Comparison of ENCODE assay signal across 16 cellular contexts in the genomic region with DNA sequence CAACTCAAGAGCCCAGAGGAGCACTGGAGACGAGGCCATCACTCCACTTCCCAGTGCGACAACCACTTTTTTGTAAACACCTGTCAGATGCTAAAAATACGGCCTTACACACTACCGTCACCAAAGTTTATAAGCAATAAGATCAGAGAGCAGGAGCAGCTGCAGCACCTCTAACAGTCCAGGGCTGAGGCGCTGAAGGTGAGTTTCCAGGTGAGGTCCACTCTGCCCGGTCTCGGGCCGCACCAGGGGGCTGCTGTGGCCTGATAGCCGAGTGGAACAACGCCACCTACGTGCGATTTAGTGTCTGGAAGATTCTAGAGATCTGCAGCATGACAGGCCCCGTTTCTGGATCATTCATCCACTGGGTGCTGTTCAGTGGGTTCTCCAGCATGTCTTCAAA. TPM values are rescaled to one million over a fixed set of nuclear protein-coding genes. Genes with fewer than 3 reads are reported as not detected.
A peak's percentile ranks its signal among the peaks of the same experiment; 100 is the strongest.
DNase-seq lines count a peak whose midpoint lies in the region; ATAC-seq, FAIRE-seq and TF ChIP-seq lines count a peak whose summit lies in the region.
"Had no signal": no experiment of that assay in that cellular context is flagged by ENCODE, and none has a peak within 500 bp of the region (broad histone marks: within the 10 kb centered on the region; RNA-seq: fewer than 3 reads in every experiment).

No MANE protein-coding gene starts in this region.

- TF ChIP-seq POLR2A in K562 (conservative IDR thresholded peaks at IDR 0.05): no peak

- peak; percentile 52 for FAIRE-seq in K562 (lab: Jason Lieb, UNC)
- FAIRE-seq: GM12878 had no signal

- H3K27me3 ChIP-seq in K562 (ENCODE audit: control insufficient read depth in 2 of 2, insufficient read depth in 2 of 2, low read length in 2 of 2): no peaks in the 10 kb centered on the region
- H3K27me3 ChIP-seq in psoas muscle (ENCODE audit: insufficient read depth in 3 of 3, low read length in 2 of 3): no peaks in the 10 kb centered on the region
- H3K27me3 ChIP-seq: BLaER1 treated with 17β-estradiol and CSF1 and Interleukin-3, amounts not matched to agents 10 nM and 100 nM had no signal

- H3K36me3 Mint-ChIP-seq in glutamatergic neuron (ENCODE audit: unreplicated experiment): peaks cover 11% of the 10 kb centered on the region

- in situ Hi-C loops in K562 (cut with MboI): no loop called here

- H4K20me1 ChIP-seq in OCI-LY7 (ENCODE audit: insufficient read depth, low read length) (no peaks in the 10 kb centered on the region), K562 (replicated peaks; ENCODE audit: control insufficient read depth, insufficient read depth, low read length) (peaks cover 42% of the 10 kb centered on the region; the same call in 1 of the 2 replicates)

- H3K4me2 ChIP-seq in OCI-LY7 (ENCODE audit: low read length): no peak overlapping the region
- no peak overlapping the region for H3K4me2 ChIP-seq in K562 (ENCODE audit: insufficient read depth, low read length)
- H3K4me2 ChIP-seq: BLaER1 treated with 17β-estradiol and CSF1 and Interleukin-3, amounts not matched to agents 10 nM and 100 nM had no signal

- no peak overlapping the region for H3K4me3 Mint-ChIP-seq in glutamatergic neuron (ENCODE audit: unreplicated experiment)
- H3K4me3 Mint-ChIP-seq: B cell; CD8-positive, alpha-beta T cell; H9 had no signal

- no peak overlapping the region for H2AFZ ChIP-seq in OCI-LY7 (ENCODE audit: low read length)
- H2AFZ ChIP-seq in K562 (ENCODE audit: low read depth, low read length): no peak overlapping the region

- WGBS in K562 (ENCODE audit: insufficient coverage, low coverage, missing lambda C conversion rate): 96% methylated on average over 13 of the region's 13 CpGs
- 70 to 86% (median 78%) methylated on average over 13 of the region's 13 CpGs for WGBS in psoas muscle, 3 donors

- no peaks in the 10 kb centered on the region for H3K9me2 ChIP-seq in OCI-LY7 (ENCODE audit: insufficient read depth, low read length)

- ATAC-seq in K562 (no peak), psoas muscle (peak; percentile 43 to 76 (median 64)), HG02973 (IDR thresholded peaks at IDR 0.05; ENCODE audit: unreplicated experiment) (no peak)
- ATAC-seq: CD8-positive, alpha-beta T cell; GM12878 had no signal

- H3K9me3 ChIP-seq in OCI-LY7 (ENCODE audit: low read length): no peaks in the 10 kb centered on the region
- no peaks in the 10 kb centered on the region for H3K9me3 ChIP-seq in K562 (replicated peaks; ENCODE audit: control insufficient read depth, insufficient read depth, low read depth, low read length)
- H3K9me3 ChIP-seq in psoas muscle: no peaks in the 10 kb centered on the region

- H3K36me3 ChIP-seq in OCI-LY7 (ENCODE audit: insufficient read depth, low read length) (peaks cover 54% of the 10 kb centered on the region), K562 (ENCODE audit: control insufficient read depth, insufficient read depth, low read length) (peaks cover 96% of the 10 kb centered on the region), psoas muscle (ENCODE audit: insufficient read depth in 1 of 2, low read depth in 1 of 2) (peaks cover 3 to 98% of the 10 kb centered on the region in 2 donors)

- H3K9ac ChIP-seq in K562 (ENCODE audit: insufficient read depth in 1 of 2, low read depth in 2 of 2, low read length in 2 of 2): no peak overlapping the region

- H3K9me1 ChIP-seq in K562 (ENCODE audit: control insufficient read depth, insufficient read depth, low read length): peaks cover 3% of the 10 kb centered on the region

- H3K4me1 ChIP-seq in OCI-LY7 (ENCODE audit: insufficient read depth, low read length, poor library complexity, severe bottlenecking) (no peaks in the 10 kb centered on the region), K562 (replicated peaks in 1 of 2; ENCODE audit: control insufficient read depth in 2 of 2, insufficient read depth in 2 of 2, low read length in 2 of 2) (peaks cover 0 to 45% of the 10 kb centered on the region in 2 experiments; a peak in 1 of 5 replicates), psoas muscle (peaks cover 31% of the 10 kb centered on the region)

- CTCF ChIA-PET in OCI-LY7 (lab: Charles Lee; ENCODE audit: unreplicated experiment): no interaction called here
- CTCF ChIA-PET in K562 (lab: Yijun Ruan, JAX; ENCODE audit: low intra/inter-chr PET ratio): no interaction called here

- H3K79me2 ChIP-seq in OCI-LY7 (ENCODE audit: insufficient read depth, low read depth, low read length) (no peaks in the 10 kb centered on the region), K562 (ENCODE audit: control insufficient read depth, insufficient read depth, low read length) (peaks cover 79% of the 10 kb centered on the region)

- no peak overlapping the region for H3K4me3 ChIP-seq in OCI-LY7 (ENCODE audit: low read depth, low read length, poor library complexity, severe bottlenecking)
- H3K4me3 ChIP-seq in K562: no peak overlapping the region
- H3K4me3 ChIP-seq in psoas muscle: no peak overlapping the region
- H3K4me3 ChIP-seq: BLaER1 treated with 17β-estradiol and CSF1 and Interleukin-3, amounts not matched to agents 10 nM and 100 nM; GM12878 had no signal

- peaks cover 2% of the 10 kb centered on the region for H3K27me3 Mint-ChIP-seq in glutamatergic neuron (ENCODE audit: unreplicated experiment)
- H3K27me3 Mint-ChIP-seq: B cell had no signal

- 0 out of 2 replicates have a peak, but pooled peaks have one; percentile 15 for TF ChIP-seq CTCF in OCI-LY7 (conservative IDR thresholded peaks at IDR 0.05; ENCODE audit: low read length)
- 0 out of 6 replicates have a peak, but pooled peaks of 1 of the 3 experiments have one; percentile 1 for TF ChIP-seq CTCF in K562 (IDR thresholded peaks at IDR 0.05 in 2 of 3, conservative IDR thresholded peaks at IDR 0.05 in 1 of 3; ENCODE audit: insufficient read depth in 2 of 3, low read depth in 1 of 3, low read length in 3 of 3)
- TF ChIP-seq CTCF in psoas muscle (IDR thresholded peaks at IDR 0.05): no peak
- no peak for TF ChIP-seq CTCF in glutamatergic neuron (IDR thresholded peaks at IDR 0.05; ENCODE audit: partially characterized antibody, unreplicated experiment)

- no peak for TF ChIP-seq EP300 in K562 (IDR thresholded peaks at IDR 0.05; ENCODE audit: low read length)

- intact Hi-C loops in OCI-LY7 (cut with micrococcal nuclease; ENCODE audit: unreplicated experiment) (no loop called here), K562 (cut with micrococcal nuclease) (no loop called here), psoas muscle (cut with DNase I) (no loop called here)

- BruUV-seq in OCI-LY7 (replicated peaks; lab: Mats Ljungman, UMichigan) (no TSS peak), K562 (replicated peaks; lab: Mats Ljungman, UMichigan) (TSS peak; percentile 47)

- H3K27ac ChIP-seq in OCI-LY7 (ENCODE audit: low read depth, low read length, poor library complexity, severe bottlenecking) (no peak overlapping the region), K562 (ENCODE audit: extremely low read depth, low read depth, low read length) (no peak overlapping the region), psoas muscle (peak overlapping the region; percentile 84)
- H3K27ac ChIP-seq: BLaER1 treated with 17β-estradiol and CSF1 and Interleukin-3, amounts not matched to agents 10 nM and 100 nM had no signal

- peaks cover 10% of the 10 kb centered on the region for H3K9me3 Mint-ChIP-seq in glutamatergic neuron (ENCODE audit: unreplicated experiment)
- H3K9me3 Mint-ChIP-seq: CD8-positive, alpha-beta T cell had no signal

- DNase-seq in OCI-LY7 (ENCODE audit: low spot score) (no peak), K562 (ENCODE audit: extremely low read depth in 1 of 4, low spot score in 3 of 4) (no peak), psoas muscle (peak in 1 of 2 donors; percentile 48), glutamatergic neuron (no peak), NCI-H510A treated with DMSO at 0.1 percent for 48 hours (lab: John Stamatoyannopoulos, UW) (no peak)
- DNase-seq: CD8-positive, alpha-beta T cell; DMS 273 treated with DMSO at 0.1 percent for 48 hours; DMS53; DND-41; EL; GOT3; H9 had no signal

- POLR2A ChIA-PET in OCI-LY7 (lab: Charles Lee) (no interaction called here), K562 (lab: Yijun Ruan, JAX) (interaction anchor here (2.7 kb wide), 1 partner anchor 11 kb away, joined by 16 read pairs; no protein-coding TSS in a partner anchor)

- no peak for TF ChIP-seq RAD21 in K562 (CRISPR knock-in tag; conservative IDR thresholded peaks at IDR 0.05 in 1 of 2, IDR thresholded peaks at IDR 0.05 in 1 of 2)

- H3K27ac Mint-ChIP-seq in glutamatergic neuron (ENCODE audit: unreplicated experiment): no peak overlapping the region
- H3K27ac Mint-ChIP-seq: B cell; CD8-positive, alpha-beta T cell had no signal

- H3K4me1 Mint-ChIP-seq in glutamatergic neuron (ENCODE audit: low read depth, unreplicated experiment): no peaks in the 10 kb centered on the region
- H3K4me1 Mint-ChIP-seq: B cell, H9 had no signal

RNA-seq across cellular contexts. Expression of gene CAMSAP1, which starts 25.8 kb away (rescaled TPM):
- 20.1 and 30.4 TPM in 2 replicates for total RNA-seq in OCI-LY7 (2014; rRNA removed; shearing (Covaris generic))
- 33.0 and 39.2 TPM in 2 replicates for total RNA-seq in OCI-LY7 (2022)
- total RNA-seq in K562 (2011; cell fraction: chromatin; rRNA removed; ENCODE audit: low replicate concordance): 40.9 and 68.9 TPM in 2 replicates
- 21.5 and 22.4 TPM in 2 replicates for total RNA-seq in K562 (2011; cell fraction: nucleolus; rRNA removed)
- 36.1 and 42.5 TPM in 2 replicates for total RNA-seq in K562 (2011; cell fraction: nucleoplasm; rRNA removed)
- total RNA-seq in K562 (2014; rRNA removed): 18.1 and 23.4 TPM in 2 replicates
- total RNA-seq in K562 (2014; rRNA removed; fragmentation: Illumina TruSeq; extraction: Trizol): 14.3 TPM in 2 replicates
- 13.9 and 15.7 TPM in 2 replicates for total RNA-seq in K562 (2015; rRNA removed; fragmentation: Illumina TruSeq; extraction: Trizol)
- 28.8 and 32.8 TPM in 2 replicates for total RNA-seq in K562 (2021)
- 6.3 and 6.9 TPM in 2 replicates for polyA plus RNA-seq in K562 (2011; rRNA removed)
- 6.3 and 8.3 TPM in 2 replicates for polyA plus RNA-seq in K562 (2011; cell fraction: cytosol; rRNA removed)
- polyA plus RNA-seq in K562 (2011; cell fraction: nucleus; rRNA removed): 15.6 and 19.6 TPM in 2 replicates
- polyA plus RNA-seq in K562 (2012): 10.6 and 11.9 TPM in 2 replicates
- 14.9 and 19.7 TPM in 2 replicates for polyA plus RNA-seq in K562 (2014; fragmentation: Illumina TruSeq; extraction: Trizol)
- polyA plus RNA-seq in K562 (2014; fragmentation: Nextera tagmentation; extraction: Ambion mirVana): 1 to 10 TPM; 1.5 to 1.6 TPM
- polyA plus RNA-seq in K562 (2014; rRNA removed): 10.0 and 11.3 TPM in 2 replicates
- polyA minus RNA-seq in K562 (2011; rRNA and poly(A)+ RNA removed): 14.1 and 20.0 TPM in 2 replicates
- 42.2 and 76.3 TPM in 2 replicates for polyA minus RNA-seq in K562 (2011; cell fraction: cytosol; rRNA and poly(A)+ RNA removed)
- polyA minus RNA-seq in K562 (2011; cell fraction: nucleus; rRNA and poly(A)+ RNA removed): 11.4 and 23.5 TPM in 2 replicates
- 10 to 100 TPM; 38.0 to 48.5 (median 43.4) TPM for total RNA-seq in psoas muscle
- polyA plus RNA-seq in psoas muscle: 10 to 100 TPM; 21.3 to 51.5 (median 24.1) TPM
- total RNA-seq in glutamatergic neuron (ENCODE audit: unreplicated experiment): 150 TPM

RNA-seq across cellular contexts. Expression of gene UBAC1, which starts 28.1 kb away (rescaled TPM):
- total RNA-seq in OCI-LY7 (2014; rRNA removed; shearing (Covaris generic)): 59.2 and 75.7 TPM in 2 replicates
- total RNA-seq in OCI-LY7 (2022) (42.3 and 42.4 TPM in 2 replicates), K562 (2014; rRNA removed) (399 and 504 TPM in 2 replicates), K562 (2014; rRNA removed; fragmentation: Illumina TruSeq; extraction: Trizol) (138 and 145 TPM in 2 replicates), K562 (2015; rRNA removed; fragmentation: Illumina TruSeq; extraction: Trizol) (166 and 171 TPM in 2 replicates), K562 (2021) (294 and 309 TPM in 2 replicates), psoas muscle (100 to 1,000 TPM; 140 to 233 (median 174) TPM), glutamatergic neuron (ENCODE audit: unreplicated experiment) (48.4 TPM)
- 536 and 854 TPM in 2 replicates for total RNA-seq in K562 (2011; cell fraction: chromatin; rRNA removed; ENCODE audit: low replicate concordance)
- total RNA-seq in K562 (2011; cell fraction: nucleolus; rRNA removed): 552 and 553 TPM in 2 replicates
- 447 and 492 TPM in 2 replicates for total RNA-seq in K562 (2011; cell fraction: nucleoplasm; rRNA removed)
- polyA plus RNA-seq in K562 (2011; rRNA removed) (385 and 395 TPM in 2 replicates), K562 (2014; fragmentation: Illumina TruSeq; extraction: Trizol) (219 and 228 TPM in 2 replicates), K562 (2014; fragmentation: Nextera tagmentation; extraction: Ambion mirVana) (100 to 1,000 TPM in 1 of 2 experiments, 10 to 100 TPM in 1; 94.0 to 117 TPM), K562 (2014; rRNA removed) (381 and 405 TPM in 2 replicates), psoas muscle (100 to 1,000 TPM in 2 of 3 donors, 10 to 100 TPM in 1; 71.1 to 261 (median 154) TPM)
- 447 and 505 TPM in 2 replicates for polyA plus RNA-seq in K562 (2011; cell fraction: cytosol; rRNA removed)
- 838 and 845 TPM in 2 replicates for polyA plus RNA-seq in K562 (2011; cell fraction: nucleus; rRNA removed)
- 178 and 239 TPM in 2 replicates for polyA plus RNA-seq in K562 (2012)
- polyA minus RNA-seq in K562 (2011; rRNA and poly(A)+ RNA removed): 128 and 165 TPM in 2 replicates
- 110 and 129 TPM in 2 replicates for polyA minus RNA-seq in K562 (2011; cell fraction: cytosol; rRNA and poly(A)+ RNA removed)
- polyA minus RNA-seq in K562 (2011; cell fraction: nucleus; rRNA and poly(A)+ RNA removed): 120 and 171 TPM in 2 replicates

Comparison
In these comparisons a context has a peak if more than half of its experiments do, and no peak if none do; other contexts are left out.
1. ATAC-seq: peak in psoas muscle (4 of 4); none in K562 (single experiment) and HG02973 (single experiment).